Comparison of ENCODE assay signal across 10 cellular contexts in the genomic region with DNA sequence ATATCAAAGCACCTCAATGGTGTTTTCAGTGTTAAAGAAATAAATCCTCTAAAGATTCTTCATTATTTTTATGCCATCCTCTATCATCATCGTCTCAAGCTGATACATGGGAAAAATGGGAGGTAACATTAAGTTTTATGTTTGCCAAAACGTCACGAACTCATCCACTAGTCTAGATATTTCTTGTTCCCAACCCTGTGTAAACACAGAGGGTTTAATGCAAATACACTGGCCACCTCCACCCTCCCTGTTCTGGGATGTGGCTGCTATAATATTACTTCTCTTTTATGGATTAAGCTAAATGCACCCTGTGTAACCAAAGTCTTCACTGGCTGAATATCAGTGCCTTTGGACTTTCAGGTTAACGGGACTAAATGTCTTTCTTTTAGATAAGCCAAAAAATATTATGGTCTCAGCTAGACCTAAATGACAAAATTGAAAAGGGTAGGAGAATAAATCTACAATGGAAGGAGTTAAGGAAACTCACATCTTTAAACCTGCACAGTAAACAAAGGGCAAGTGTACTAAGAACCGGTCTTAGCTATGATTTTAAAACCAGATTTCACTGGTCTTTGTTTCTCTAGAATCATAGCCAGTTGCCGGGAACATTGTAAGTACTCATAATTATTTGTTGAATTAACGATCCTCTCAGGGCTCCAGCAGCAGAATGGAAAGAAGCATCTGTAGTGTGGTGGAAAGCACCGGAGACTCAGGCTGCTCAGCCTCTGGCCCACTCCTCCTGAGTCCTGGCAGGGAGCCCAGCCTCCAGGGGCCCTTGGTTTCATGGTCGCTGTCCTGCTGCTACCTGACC.
DNase-seq lines count a peak whose midpoint lies in the region; ATAC-seq, FAIRE-seq and TF ChIP-seq lines count a peak whose summit lies in the region.
"Had no signal": no experiment of that assay in that cellular context is flagged by ENCODE, and none has a peak within 500 bp of the region (broad histone marks: within the 10 kb centered on the region; RNA-seq: fewer than 3 reads in every experiment).

No MANE protein-coding gene starts in this region.

- no peaks in the 10 kb centered on the region for H3K27me3 ChIP-seq in endothelial cell of umbilical vein (ENCODE audit: control insufficient read depth in 2 of 2, insufficient read depth in 2 of 2, low read length in 2 of 2)
- H3K27me3 ChIP-seq: MG63 had no signal

- no peaks in the 10 kb centered on the region for H3K79me2 ChIP-seq in endothelial cell of umbilical vein (ENCODE audit: control insufficient read depth, insufficient read depth, low read length)

- no TSS peak for BruUV-seq in endothelial cell of umbilical vein (replicated peaks; lab: Mats Ljungman, UMichigan)

- no peak overlapping the region for H2AFZ ChIP-seq in endothelial cell of umbilical vein (ENCODE audit: low read depth, low read length)

- H3K4me1 ChIP-seq in endothelial cell of umbilical vein (ENCODE audit: control insufficient read depth, extremely low read depth, insufficient read depth, low read length), result peaks cover 16% of the 10 kb centered on the region

- no peak for FAIRE-seq in endothelial cell of umbilical vein (lab: Jason Lieb, UNC)
- FAIRE-seq: D721Med had no signal

- peak; percentile 94 for DNase-seq in NCI-H1092 (lab: John Stamatoyannopoulos, UW)
- DNase-seq in NCI-H510A treated with DMSO at 0.1 percent for 48 hours (lab: John Stamatoyannopoulos, UW), result peak; percentile 84
- DNase-seq in endothelial cell of umbilical vein (ENCODE audit: low read depth, low spot score), result no peak
- peak; percentile 69 for DNase-seq in sciatic nerve (ENCODE audit: low spot score)
- DNase-seq in iPS-NIHi11 (ENCODE audit: low spot score), result no peak
- no peak for DNase-seq in dedifferentiated amniotic fluid mesenchymal stem cell (ENCODE audit: extremely low spot score)
- DNase-seq: MG63 had no signal

- H3K27ac ChIP-seq in endothelial cell of umbilical vein (ENCODE audit: insufficient read depth, low read depth, low read length), result peak overlapping the region; percentile 97

- dilution Hi-C loops in endothelial cell of umbilical vein (cut with MboI; ENCODE audit: extremely low pct_ligation_motif_present, low sequenced_read_pairs), result no loop called here

- H4K20me1 ChIP-seq in endothelial cell of umbilical vein (replicated peaks; ENCODE audit: control insufficient read depth, extremely low read depth, insufficient read depth, low read length), result no peaks in the 10 kb centered on the region

- no peaks in the 10 kb centered on the region for H3K36me3 ChIP-seq in endothelial cell of umbilical vein (ENCODE audit: control insufficient read depth in 2 of 2, extremely low read depth in 1 of 2, insufficient read depth in 2 of 2, low read length in 2 of 2)
- H3K36me3 ChIP-seq: MG63 had no signal

- intact Hi-C loops in endothelial cell of umbilical vein (cut with micrococcal nuclease) (loop anchor here (1.0 to 10.0 kb wide), 9 partner anchors 36 to 877 kb away; a partner anchor contains a TSS), sciatic nerve (cut with DNase I) (no loop called here)

- TF ChIP-seq CTCF in endothelial cell of umbilical vein (IDR thresholded peaks at IDR 0.05; ENCODE audit: extremely low read depth in 1 of 2, insufficient read depth in 1 of 2, low read depth in 1 of 2, low read length in 2 of 2), result no peak

- POLR2A ChIA-PET in endothelial cell of umbilical vein (lab: Charles Lee), result no interaction called here

- peak; percentile 72 for ATAC-seq in sciatic nerve
- ATAC-seq in GM19035 (IDR thresholded peaks at IDR 0.05; ENCODE audit: unreplicated experiment), result no peak
- ATAC-seq in HG02623 (IDR thresholded peaks at IDR 0.05; ENCODE audit: unreplicated experiment), result no peak

- H3K4me3 ChIP-seq in endothelial cell of umbilical vein (replicated peaks in 1 of 3; ENCODE audit: insufficient read depth in 1 of 3, low read depth in 1 of 3, low read length in 3 of 3), result no peak overlapping the region
- H3K4me3 ChIP-seq: MG63 had no signal

- CTCF ChIA-PET in endothelial cell of umbilical vein (lab: Charles Lee), result interaction anchor here (1.1 to 3.3 kb wide), 3 partner anchors 14 to 41 kb away, joined by 3 to 19 read pairs (median 3); no protein-coding TSS in a partner anchor

- no peaks in the 10 kb centered on the region for H3K9me1 ChIP-seq in endothelial cell of umbilical vein (replicated peaks; ENCODE audit: control insufficient read depth, extremely low read depth, insufficient read depth, low read length)

- H3K9ac ChIP-seq in endothelial cell of umbilical vein (replicated peaks; ENCODE audit: extremely low read depth, insufficient read depth, low read length), result no peak overlapping the region

- H3K9me3 ChIP-seq in endothelial cell of umbilical vein (replicated peaks; ENCODE audit: control insufficient read depth, insufficient read depth, low read length), result no peaks in the 10 kb centered on the region
- H3K9me3 ChIP-seq: MG63 had no signal

- no peak overlapping the region for H3K4me2 ChIP-seq in endothelial cell of umbilical vein (ENCODE audit: insufficient read depth, low read length)

- no peak for TF ChIP-seq POLR2A in endothelial cell of umbilical vein (IDR thresholded peaks at IDR 0.05; ENCODE audit: low read depth, low read length)

TF ChIP-seq in endothelial cell of umbilical vein, 7 proteins besides CTCF, POLR2A, EP300 and RAD21:
- TF ChIP-seq POLR2AphosphoS5 (IDR thresholded peaks at IDR 0.05; ENCODE audit: insufficient read depth, low read depth, low read length), result no peak
- TF ChIP-seq JUN (IDR thresholded peaks at IDR 0.05; ENCODE audit: borderline replicate concordance, insufficient read depth, insufficient read length, low read depth), result no peak
- TF ChIP-seq GATA2 (IDR thresholded peaks at IDR 0.05; ENCODE audit: insufficient read depth, insufficient read length, low read depth, low read length), result no peak
- TF ChIP-seq, protein P1, sequence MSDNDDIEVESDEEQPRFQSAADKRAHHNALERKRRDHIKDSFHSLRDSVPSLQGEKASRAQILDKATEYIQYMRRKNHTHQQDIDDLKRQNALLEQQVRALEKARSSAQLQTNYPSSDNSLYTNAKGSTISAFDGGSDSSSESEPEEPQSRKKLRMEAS (IDR thresholded peaks at IDR 0.05; ENCODE audit: insufficient read depth, insufficient read length), result no peak
- TF ChIP-seq FOS (IDR thresholded peaks at IDR 0.05; ENCODE audit: borderline replicate concordance, insufficient read depth, low read length), result no peak
- TF ChIP-seq EZH2 (IDR thresholded peaks at IDR 0.05; ENCODE audit: borderline replicate concordance, low read depth, low read length, severe bottlenecking), result no peak
- no peak for TF ChIP-seq MYC (IDR thresholded peaks at IDR 0.05; ENCODE audit: low read depth, low read length)

Comparison
In these comparisons a context has a peak if more than half of its experiments do, and no peak if none do; other contexts are left out.
1. DNase-seq: peak in NCI-H1092 (single experiment), NCI-H510A treated with DMSO at 0.1 percent for 48 hours (single experiment) and sciatic nerve (single experiment); none in endothelial cell of umbilical vein (single experiment), iPS-NIHi11 (single experiment) and dedifferentiated amniotic fluid mesenchymal stem cell (single experiment).